ENCODE assay signal across 1 cellular context in the genomic region with DNA sequence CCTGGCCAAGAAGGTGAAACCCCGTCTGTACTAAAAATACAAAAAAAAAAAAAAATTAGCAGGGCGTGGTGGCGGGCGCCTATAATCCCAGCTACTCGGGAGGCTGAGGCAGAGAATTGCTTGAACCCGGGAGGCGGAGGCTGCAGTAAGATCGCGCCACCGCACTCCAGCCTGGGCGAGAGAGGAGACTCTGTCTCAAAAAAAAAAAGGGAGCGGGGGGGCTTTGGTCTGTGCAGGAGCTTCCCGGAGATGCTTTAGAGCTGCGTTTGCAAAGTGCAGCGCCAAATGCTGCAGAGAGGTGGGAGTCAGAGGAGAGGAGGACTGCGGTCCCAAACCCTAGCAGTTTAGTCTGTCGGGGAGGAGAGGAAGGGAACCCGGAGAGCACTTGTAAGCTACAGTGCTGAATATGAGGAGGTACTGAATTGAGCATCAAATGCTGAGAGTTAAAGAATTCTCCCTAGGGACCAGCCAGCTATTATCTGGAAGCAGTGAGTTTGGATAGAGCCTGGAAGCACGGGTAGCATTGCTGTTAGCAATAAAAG.
TF ChIP-seq lines count a peak whose summit lies in the region.

No MANE protein-coding gene starts in this region.

TF ChIP-seq in HepG2, 621 proteins besides CTCF, POLR2A, EP300 and RAD21 (continued from another document):
- TF ChIP-seq, protein P1, sequence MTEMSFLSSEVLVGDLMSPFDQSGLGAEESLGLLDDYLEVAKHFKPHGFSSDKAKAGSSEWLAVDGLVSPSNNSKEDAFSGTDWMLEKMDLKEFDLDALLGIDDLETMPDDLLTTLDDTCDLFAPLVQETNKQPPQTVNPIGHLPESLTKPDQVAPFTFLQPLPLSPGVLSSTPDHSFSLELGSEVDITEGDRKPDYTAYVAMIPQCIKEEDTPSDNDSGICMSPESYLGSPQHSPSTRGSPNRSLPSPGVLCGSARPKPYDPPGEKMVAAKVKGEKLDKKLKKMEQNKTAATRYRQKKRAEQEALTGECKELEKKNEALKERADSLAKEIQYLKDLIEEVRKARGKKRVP (CRISPR knock-in tag; IDR thresholded peaks at IDR 0.05): peak in 1 of 2 experiments; percentile 55; a peak in 2 of 4 replicates
- peak; percentile 19; the same call in 1 of the 2 replicates for TF ChIP-seq NKX3-1 (CRISPR knock-in tag; IDR thresholded peaks at IDR 0.05)
- TF ChIP-seq ZNF782 (CRISPR knock-in tag; IDR thresholded peaks at IDR 0.05; ENCODE audit: borderline replicate concordance): no peak
- 0 out of 2 replicates have a peak, but pooled peaks have one; percentile 50 for TF ChIP-seq ZNF232 (CRISPR knock-in tag; IDR thresholded peaks at IDR 0.05; ENCODE audit: borderline replicate concordance)
- no peak for TF ChIP-seq MIXL1 (CRISPR knock-in tag; IDR thresholded peaks at IDR 0.05)
- TF ChIP-seq, protein P2, sequence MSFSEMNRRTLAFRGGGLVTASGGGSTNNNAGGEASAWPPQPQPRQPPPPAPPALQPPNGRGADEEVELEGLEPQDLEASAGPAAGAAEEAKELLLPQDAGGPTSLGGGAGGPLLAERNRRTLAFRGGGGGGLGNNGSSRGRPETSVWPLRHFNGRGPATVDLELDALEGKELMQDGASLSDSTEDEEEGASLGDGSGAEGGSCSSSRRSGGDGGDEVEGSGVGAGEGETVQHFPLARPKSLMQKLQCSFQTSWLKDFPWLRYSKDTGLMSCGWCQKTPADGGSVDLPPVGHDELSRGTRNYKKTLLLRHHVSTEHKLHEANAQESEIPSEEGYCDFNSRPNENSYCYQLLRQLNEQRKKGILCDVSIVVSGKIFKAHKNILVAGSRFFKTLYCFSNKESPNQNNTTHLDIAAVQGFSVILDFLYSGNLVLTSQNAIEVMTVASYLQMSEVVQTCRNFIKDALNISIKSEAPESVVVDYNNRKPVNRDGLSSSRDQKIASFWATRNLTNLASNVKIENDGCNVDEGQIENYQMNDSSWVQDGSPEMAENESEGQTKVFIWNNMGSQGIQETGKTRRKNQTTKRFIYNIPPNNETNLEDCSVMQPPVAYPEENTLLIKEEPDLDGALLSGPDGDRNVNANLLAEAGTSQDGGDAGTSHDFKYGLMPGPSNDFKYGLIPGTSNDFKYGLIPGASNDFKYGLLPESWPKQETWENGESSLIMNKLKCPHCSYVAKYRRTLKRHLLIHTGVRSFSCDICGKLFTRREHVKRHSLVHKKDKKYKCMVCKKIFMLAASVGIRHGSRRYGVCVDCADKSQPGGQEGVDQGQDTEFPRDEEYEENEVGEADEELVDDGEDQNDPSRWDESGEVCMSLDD (CRISPR knock-in tag; IDR thresholded peaks at IDR 0.05; ENCODE audit: borderline replicate concordance): peak; percentile 35; the same call in 1 of the 2 replicates
- TF ChIP-seq ZNF589 (CRISPR knock-in tag; conservative IDR thresholded peaks at IDR 0.05): 0 out of 2 replicates have a peak, but pooled peaks have one; percentile 6
- TF ChIP-seq PTBP1 (IDR thresholded peaks at IDR 0.05; ENCODE audit: low read depth, low read length, poor library complexity, severe bottlenecking): no peak
- TF ChIP-seq SP5 (CRISPR knock-in tag; IDR thresholded peaks at IDR 0.05; ENCODE audit: borderline replicate concordance, low read depth): no peak
- TF ChIP-seq ZNF468 (CRISPR knock-in tag; IDR thresholded peaks at IDR 0.05): no peak
- TF ChIP-seq MIER3 (CRISPR knock-in tag; IDR thresholded peaks at IDR 0.05; ENCODE audit: borderline replicate concordance): no peak
- 0 out of 2 replicates have a peak, but pooled peaks have one; percentile 43 for TF ChIP-seq DMAP1 (CRISPR knock-in tag; IDR thresholded peaks at IDR 0.05)
- no peak for TF ChIP-seq KMT2B (CRISPR knock-in tag; IDR thresholded peaks at IDR 0.05)
- peak; percentile 61 for TF ChIP-seq SRSF1 (optimal IDR thresholded peaks at IDR 0.05; ENCODE audit: low read depth, low read length)
- TF ChIP-seq ZNF607 (CRISPR knock-in tag; IDR thresholded peaks at IDR 0.05; ENCODE audit: borderline replicate concordance): 0 out of 2 replicates have a peak, but pooled peaks have one; percentile 51
- TF ChIP-seq CREM (IDR thresholded peaks at IDR 0.05): 0 out of 2 replicates have a peak, but pooled peaks have one; percentile 11
- TF ChIP-seq CREM (CRISPR knock-in tag; IDR thresholded peaks at IDR 0.05): no peak
- TF ChIP-seq SKI (IDR thresholded peaks at IDR 0.05; ENCODE audit: partially characterized antibody): no peak
- TF ChIP-seq, protein P3, sequence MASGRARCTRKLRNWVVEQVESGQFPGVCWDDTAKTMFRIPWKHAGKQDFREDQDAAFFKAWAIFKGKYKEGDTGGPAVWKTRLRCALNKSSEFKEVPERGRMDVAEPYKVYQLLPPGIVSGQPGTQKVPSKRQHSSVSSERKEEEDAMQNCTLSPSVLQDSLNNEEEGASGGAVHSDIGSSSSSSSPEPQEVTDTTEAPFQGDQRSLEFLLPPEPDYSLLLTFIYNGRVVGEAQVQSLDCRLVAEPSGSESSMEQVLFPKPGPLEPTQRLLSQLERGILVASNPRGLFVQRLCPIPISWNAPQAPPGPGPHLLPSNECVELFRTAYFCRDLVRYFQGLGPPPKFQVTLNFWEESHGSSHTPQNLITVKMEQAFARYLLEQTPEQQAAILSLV (CRISPR knock-in tag; IDR thresholded peaks at IDR 0.05; ENCODE audit: borderline replicate concordance): no peak
- TF ChIP-seq NCOR1 (IDR thresholded peaks at IDR 0.05; ENCODE audit: borderline replicate concordance, low read length): no peak
- no peak for TF ChIP-seq IKZF4 (CRISPR knock-in tag; IDR thresholded peaks at IDR 0.05; ENCODE audit: borderline replicate concordance, low read depth, not compliant biosample characterization)
- TF ChIP-seq FOXP1 (IDR thresholded peaks at IDR 0.05): no peak
- TF ChIP-seq FOXP1 (CRISPR knock-in tag; IDR thresholded peaks at IDR 0.05): no peak
- TF ChIP-seq NFKB2 (CRISPR knock-in tag; IDR thresholded peaks at IDR 0.05; ENCODE audit: borderline replicate concordance): no peak
- no peak for TF ChIP-seq CENPX (CRISPR knock-in tag; IDR thresholded peaks at IDR 0.05)
- peak; percentile 21; the same call in 1 of the 2 replicates for TF ChIP-seq PHF20 (CRISPR knock-in tag; IDR thresholded peaks at IDR 0.05)
- TF ChIP-seq, protein P4, sequence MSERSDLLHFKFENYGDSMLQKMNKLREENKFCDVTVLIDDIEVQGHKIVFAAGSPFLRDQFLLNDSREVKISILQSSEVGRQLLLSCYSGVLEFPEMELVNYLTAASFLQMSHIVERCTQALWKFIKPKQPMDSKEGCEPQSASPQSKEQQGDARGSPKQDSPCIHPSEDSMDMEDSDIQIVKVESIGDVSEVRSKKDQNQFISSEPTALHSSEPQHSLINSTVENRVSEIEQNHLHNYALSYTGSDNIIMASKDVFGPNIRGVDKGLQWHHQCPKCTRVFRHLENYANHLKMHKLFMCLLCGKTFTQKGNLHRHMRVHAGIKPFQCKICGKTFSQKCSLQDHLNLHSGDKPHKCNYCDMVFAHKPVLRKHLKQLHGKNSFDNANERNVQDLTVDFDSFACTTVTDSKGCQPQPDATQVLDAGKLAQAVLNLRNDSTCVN (CRISPR knock-in tag; IDR thresholded peaks at IDR 0.05; ENCODE audit: borderline replicate concordance): no peak
- TF ChIP-seq, protein P5, sequence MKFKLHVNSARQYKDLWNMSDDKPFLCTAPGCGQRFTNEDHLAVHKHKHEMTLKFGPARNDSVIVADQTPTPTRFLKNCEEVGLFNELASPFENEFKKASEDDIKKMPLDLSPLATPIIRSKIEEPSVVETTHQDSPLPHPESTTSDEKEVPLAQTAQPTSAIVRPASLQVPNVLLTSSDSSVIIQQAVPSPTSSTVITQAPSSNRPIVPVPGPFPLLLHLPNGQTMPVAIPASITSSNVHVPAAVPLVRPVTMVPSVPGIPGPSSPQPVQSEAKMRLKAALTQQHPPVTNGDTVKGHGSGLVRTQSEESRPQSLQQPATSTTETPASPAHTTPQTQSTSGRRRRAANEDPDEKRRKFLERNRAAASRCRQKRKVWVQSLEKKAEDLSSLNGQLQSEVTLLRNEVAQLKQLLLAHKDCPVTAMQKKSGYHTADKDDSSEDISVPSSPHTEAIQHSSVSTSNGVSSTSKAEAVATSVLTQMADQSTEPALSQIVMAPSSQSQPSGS (CRISPR knock-in tag; IDR thresholded peaks at IDR 0.05): no peak
- TF ChIP-seq, protein P6, sequence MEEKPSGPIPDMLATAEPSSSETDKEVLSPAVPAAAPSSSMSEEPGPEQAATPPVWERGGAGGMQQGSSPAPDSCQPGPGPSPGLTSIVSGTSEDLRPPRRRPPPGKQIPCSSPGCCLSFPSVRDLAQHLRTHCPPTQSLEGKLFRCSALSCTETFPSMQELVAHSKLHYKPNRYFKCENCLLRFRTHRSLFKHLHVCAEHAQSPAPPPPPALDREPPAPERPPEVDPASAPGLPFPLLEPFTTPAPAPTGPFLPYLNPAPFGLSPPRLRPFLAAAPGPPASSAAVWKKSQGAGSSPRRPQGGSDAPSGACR (CRISPR knock-in tag; IDR thresholded peaks at IDR 0.05): no peak
- TF ChIP-seq ZNF564 (CRISPR knock-in tag; IDR thresholded peaks at IDR 0.05): peak; percentile 26; the same call in 1 of the 2 replicates
- TF ChIP-seq, protein P7, sequence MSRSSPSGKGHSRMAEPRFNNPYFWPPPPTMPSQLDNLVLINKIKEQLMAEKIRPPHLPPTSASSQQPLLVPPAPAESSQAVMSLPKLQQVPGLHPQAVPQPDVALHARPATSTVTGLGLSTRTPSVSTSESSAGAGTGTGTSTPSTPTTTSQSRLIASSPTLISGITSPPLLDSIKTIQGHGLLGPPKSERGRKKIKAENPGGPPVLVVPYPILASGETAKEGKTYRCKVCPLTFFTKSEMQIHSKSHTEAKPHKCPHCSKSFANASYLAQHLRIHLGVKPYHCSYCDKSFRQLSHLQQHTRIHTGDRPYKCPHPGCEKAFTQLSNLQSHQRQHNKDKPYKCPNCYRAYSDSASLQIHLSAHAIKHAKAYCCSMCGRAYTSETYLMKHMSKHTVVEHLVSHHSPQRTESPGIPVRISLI (CRISPR knock-in tag; IDR thresholded peaks at IDR 0.05; ENCODE audit: borderline replicate concordance): 0 out of 2 replicates have a peak, but pooled peaks have one; percentile 11
- no peak for TF ChIP-seq U2AF1 (optimal IDR thresholded peaks at IDR 0.05; ENCODE audit: low read depth, low read length)
- no peak for TF ChIP-seq ZNF577 (CRISPR knock-in tag; IDR thresholded peaks at IDR 0.05; ENCODE audit: borderline replicate concordance, low read depth)
- no peak for TF ChIP-seq HNRNPL (IDR thresholded peaks at IDR 0.05; ENCODE audit: low read depth, low read length)
- TF ChIP-seq SRSF4 (IDR thresholded peaks at IDR 0.05; ENCODE audit: low read depth, low read length, poor library complexity, severe bottlenecking): no peak
- TF ChIP-seq ZBTB7B (CRISPR knock-in tag; IDR thresholded peaks at IDR 0.05): 0 out of 2 replicates have a peak, but pooled peaks have one; percentile 2
- 0 out of 2 replicates have a peak, but pooled peaks have one; percentile 14 for TF ChIP-seq ZNF616 (CRISPR knock-in tag; IDR thresholded peaks at IDR 0.05; ENCODE audit: low read depth)
- TF ChIP-seq, protein P8, sequence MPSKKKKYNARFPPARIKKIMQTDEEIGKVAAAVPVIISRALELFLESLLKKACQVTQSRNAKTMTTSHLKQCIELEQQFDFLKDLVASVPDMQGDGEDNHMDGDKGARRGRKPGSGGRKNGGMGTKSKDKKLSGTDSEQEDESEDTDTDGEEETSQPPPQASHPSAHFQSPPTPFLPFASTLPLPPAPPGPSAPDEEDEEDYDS (CRISPR knock-in tag; IDR thresholded peaks at IDR 0.05): peak; percentile 43; the same call in 1 of the 2 replicates
- TF ChIP-seq ZNF329 (CRISPR knock-in tag; IDR thresholded peaks at IDR 0.05; ENCODE audit: low read depth): no peak
